ENCODE assay signal across 8 cellular contexts in the genomic region with DNA sequence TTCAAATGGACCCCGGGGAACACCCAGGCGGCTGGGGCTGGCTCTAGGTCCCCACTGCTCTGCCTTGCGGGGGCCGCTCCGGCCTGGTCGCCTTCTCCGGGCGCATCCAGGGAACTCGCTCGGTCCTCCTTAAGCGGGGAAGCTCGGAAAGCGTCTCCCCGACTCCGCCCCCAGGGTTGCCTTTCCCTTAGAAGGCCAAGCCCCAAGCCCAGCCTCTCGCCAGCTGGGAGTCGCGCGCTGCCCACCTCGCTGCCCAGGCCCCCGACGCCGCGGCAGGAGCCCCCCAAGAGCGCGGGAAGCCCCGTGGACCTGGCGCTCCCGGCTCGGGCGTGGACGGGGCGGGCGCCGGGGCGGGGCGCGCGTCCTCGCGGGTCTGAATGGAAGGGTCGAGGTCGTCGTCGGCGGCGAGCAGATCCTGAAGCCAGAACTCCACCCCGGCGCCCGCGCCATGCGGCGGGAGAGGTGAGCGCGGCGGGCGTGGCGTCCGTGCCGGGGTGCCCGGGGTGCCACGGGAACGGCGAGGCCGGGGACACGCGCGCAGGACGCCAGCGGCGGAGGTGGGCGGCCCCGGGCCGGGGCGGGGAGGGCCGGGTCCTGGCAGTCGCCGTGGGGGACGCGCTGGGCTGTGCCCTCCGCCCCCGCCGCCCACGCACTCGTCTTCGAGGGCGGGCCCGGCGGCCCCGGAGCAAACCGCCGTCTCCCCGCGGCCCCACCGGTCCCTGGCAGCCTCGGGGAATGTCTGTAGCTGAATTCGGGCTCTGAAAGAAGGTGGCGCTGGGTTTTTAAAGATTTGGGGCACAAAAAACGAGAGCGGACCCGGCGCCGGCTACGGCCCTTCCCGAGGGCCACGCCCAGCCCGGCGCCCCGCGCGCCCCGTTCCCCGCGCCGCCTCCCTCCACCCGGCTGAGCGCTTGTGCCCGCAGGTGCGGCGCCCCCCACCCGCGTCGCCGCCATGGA. TPM values are rescaled to one million over a fixed set of nuclear protein-coding genes. Genes with fewer than 3 reads are reported as not detected.
DNase-seq lines count a peak whose midpoint lies in the region; FAIRE-seq and TF ChIP-seq lines count a peak whose summit lies in the region.

BOK (plus strand) TSS at position 214 of the 957 bp plus-strand sequence; CDS start at position 953, 739 bp downstream.

- peak within 1 kb of the TSS; percentile 58 to 77 for H3K4me2 ChIP-seq in H1 (ENCODE audit: insufficient read depth in 1 of 2, low read depth in 2 of 2, low read length in 2 of 2)

- no peak within 1 kb of the TSS for H3K23ac ChIP-seq in H1 (ENCODE audit: insufficient read length)

- no peaks in the 10 kb centered on the region for H3K36me3 ChIP-seq in H1 (ENCODE audit: control insufficient read depth in 2 of 4, insufficient read depth in 4 of 4, low read length in 3 of 4)

- peaks cover 0 to 2% (median 0%) of the 10 kb centered on the region in 4 experiments; a peak in 2 of 7 replicates for H3K27me3 ChIP-seq in H1 (replicated peaks in 1 of 4; ENCODE audit: control insufficient read depth in 3 of 4, extremely low read depth in 1 of 4, insufficient read depth in 3 of 4, low read length in 3 of 4)

- no peak for TF ChIP-seq CTCF in 22Rv1 (IDR thresholded peaks at IDR 0.05)
- no peak for TF ChIP-seq CTCF in GM12865 (IDR thresholded peaks at IDR 0.05; ENCODE audit: insufficient read depth, low read depth, low read length, missing control alignments)
- no peak for TF ChIP-seq CTCF in H1 (IDR thresholded peaks at IDR 0.05; ENCODE audit: control extremely low read depth in 1 of 3, insufficient read depth in 1 of 3, low read depth in 1 of 3, low read length in 3 of 3)

- CTCF ChIA-PET in H1 (lab: Charles Lee; ENCODE audit: partially characterized antibody): interaction anchor here (0.6 to 1.1 kb wide), 4 partner anchors 18 to 647 kb away, joined by 3 to 4 read pairs (median 3); no protein-coding TSS in a partner anchor

- no peak within 1 kb of the TSS for H3K4ac ChIP-seq in H1 (replicated peaks; ENCODE audit: insufficient read length, low read depth, low read length)

- no peak within 1 kb of the TSS for H2BK120ac ChIP-seq in H1 (replicated peaks; ENCODE audit: low read depth, low read length)

- H2BK12ac ChIP-seq in H1 (ENCODE audit: low read depth, low read length): no peak within 1 kb of the TSS

- 2% methylated on average over 29 of the region's 124 CpGs; no CpG with 5 or more reads in 1 of the 2 experiments for WGBS in H1 (ENCODE audit: extremely low coverage in 1 of 2, insufficient coverage in 1 of 2, insufficient read length in 1 of 2, insufficient replicate concordance in 2 of 2, low coverage in 1 of 2, low lambda C conversion rate in 2 of 2, missing lambda C conversion rate in 1 of 2), 2 experiments

- H3K23me2 ChIP-seq in H1 (ENCODE audit: low read depth, low read length): peaks cover 8% of the 10 kb centered on the region; the same call in 1 of the 2 replicates

- H3K14ac ChIP-seq in H1 (ENCODE audit: insufficient read length): no peak within 1 kb of the TSS

- POLR2A ChIA-PET in H1 (lab: Charles Lee; ENCODE audit: partially characterized antibody): interaction anchor here (0.8 to 3.5 kb wide), 10 partner anchors 11 to 200 kb away, joined by 3 to 22 read pairs (median 3); partner anchors contain the start of gene STK25

- peaks cover 0 to 8% (median 3%) of the 10 kb centered on the region in 4 experiments; a peak in 4 of 7 replicates for H3K4me1 ChIP-seq in H1 (replicated peaks in 1 of 4; ENCODE audit: control insufficient read depth in 3 of 4, insufficient read depth in 4 of 4, low read length in 3 of 4)

- no peak within 1 kb of the TSS for H2AK5ac ChIP-seq in H1 (ENCODE audit: low read depth, low read length)

- H2BK15ac ChIP-seq in H1 (ENCODE audit: low read length): no peak within 1 kb of the TSS

- 0 out of 4 replicates have a peak, but pooled peaks cover 0 to 4% of the 10 kb centered on the region in 2 experiments for H3K9me3 ChIP-seq in H1 (ENCODE audit: insufficient read depth in 2 of 2, low read depth in 1 of 2, low read length in 1 of 2)

- H3K79me1 ChIP-seq in H1 (ENCODE audit: low read depth, low read length): peaks cover 5% of the 10 kb centered on the region

- H4K8ac ChIP-seq in H1 (ENCODE audit: extremely low read depth, insufficient read depth, low read length): no peak within 1 kb of the TSS

- H3K4me3 ChIP-seq in GM12865 (ENCODE audit: low read depth, low read length): peak within 1 kb of the TSS; percentile 58
- H3K4me3 ChIP-seq in H1 (ENCODE audit: extremely low read depth in 1 of 4, insufficient read depth in 2 of 4, low read depth in 3 of 4, low read length in 4 of 4): peak within 1 kb of the TSS; percentile 54 to 83 (median 64)

- H3K27ac ChIP-seq in 22Rv1 (peak within 1 kb of the TSS; percentile 55), H1 (ENCODE audit: low read depth, low read length) (no peak within 1 kb of the TSS)

- H2BK20ac ChIP-seq in H1 (ENCODE audit: low read length): no peak within 1 kb of the TSS

- H4K5ac ChIP-seq in H1 (ENCODE audit: insufficient read length, low read depth, low read length): no peak within 1 kb of the TSS

- peak within 1 kb of the TSS; percentile 27 for H4K91ac ChIP-seq in H1 (replicated peaks; ENCODE audit: insufficient read length, low read length)

- peak within 1 kb of the TSS in 3 of 4 experiments; percentile 14 to 82 (median 48); a peak in 3 of 7 replicates for H3K9ac ChIP-seq in H1 (replicated peaks in 1 of 4; ENCODE audit: extremely low read depth in 1 of 4, low read depth in 3 of 4, low read length in 3 of 4)

- TF ChIP-seq EP300 in H1 (IDR thresholded peaks at IDR 0.05; ENCODE audit: borderline replicate concordance in 1 of 2, low read depth in 2 of 2, low read length in 2 of 2): no peak

- H4K20me1 ChIP-seq in H1 (replicated peaks in 1 of 2; ENCODE audit: control insufficient read depth in 1 of 2, insufficient read depth in 2 of 2, low read length in 2 of 2): peaks cover 6 to 13% of the 10 kb centered on the region in 2 experiments

- 0 out of 2 replicates have a peak within 1 kb of the TSS, but pooled peaks have one; percentile 12 for H2AFZ ChIP-seq in H1 (ENCODE audit: low read length)

- no peak within 1 kb of the TSS for H3K56ac ChIP-seq in H1 (replicated peaks; ENCODE audit: insufficient read length, low read depth, low read length)

- no peak for FAIRE-seq in H1 (lab: Jason Lieb, UNC)

- H2BK5ac ChIP-seq in H1 (ENCODE audit: low read depth, low read length): no peak within 1 kb of the TSS

- H3K79me2 ChIP-seq in H1 (ENCODE audit: control insufficient read depth in 1 of 2, insufficient read depth in 2 of 2, low read length in 2 of 2): peaks cover 0 to 5% of the 10 kb centered on the region in 2 experiments; a peak in 1 of 4 replicates

- TF ChIP-seq POLR2A in H1 (IDR thresholded peaks at IDR 0.05; ENCODE audit: control extremely low read depth in 1 of 2, low read depth in 2 of 2, low read length in 2 of 2): peak in 1 of 2 experiments; percentile 49; a peak in 1 of 3 replicates

- peak within 1 kb of the TSS; percentile 48 for H3K18ac ChIP-seq in H1 (ENCODE audit: extremely low read depth, low read length)

- DNase-seq in GM12865 (ENCODE audit: low read depth) (no peak), SK-N-DZ (ENCODE audit: low spot score) (peak; percentile 83), H1 (ENCODE audit: low read depth in 1 of 2, low spot score in 2 of 2) (peak; percentile 63 to 88), lung microvascular endothelial cell (ENCODE audit: low read depth in 2 of 2) (peak; percentile 67 to 89), stromal cell of bone marrow (ENCODE audit: low read depth) (peak; percentile 60), NCI-H187 treated with DMSO at 0.1 percent for 48 hours (lab: John Stamatoyannopoulos, UW) (no peak), NCI-H1048 (lab: John Stamatoyannopoulos, UW) (no peak)

- TF ChIP-seq RAD21 in H1 (IDR thresholded peaks at IDR 0.05 in 1 of 2, conservative IDR thresholded peaks at IDR 0.05 in 1 of 2; ENCODE audit: low read depth in 2 of 2, low read length in 2 of 2): no peak

TF ChIP-seq in H1, 55 proteins besides CTCF, POLR2A, EP300 and RAD21 (continues in another document):
- no peak for TF ChIP-seq TEAD4 (IDR thresholded peaks at IDR 0.05; ENCODE audit: low read depth, low read length)
- 0 out of 2 replicates have a peak, but pooled peaks have one; percentile 1 for TF ChIP-seq SRF (IDR thresholded peaks at IDR 0.05; ENCODE audit: low read depth, low read length)
- TF ChIP-seq SAP30 (IDR thresholded peaks at IDR 0.05; ENCODE audit: insufficient read depth, insufficient replicate concordance, low read length): no peak
- TF ChIP-seq, protein P1, sequence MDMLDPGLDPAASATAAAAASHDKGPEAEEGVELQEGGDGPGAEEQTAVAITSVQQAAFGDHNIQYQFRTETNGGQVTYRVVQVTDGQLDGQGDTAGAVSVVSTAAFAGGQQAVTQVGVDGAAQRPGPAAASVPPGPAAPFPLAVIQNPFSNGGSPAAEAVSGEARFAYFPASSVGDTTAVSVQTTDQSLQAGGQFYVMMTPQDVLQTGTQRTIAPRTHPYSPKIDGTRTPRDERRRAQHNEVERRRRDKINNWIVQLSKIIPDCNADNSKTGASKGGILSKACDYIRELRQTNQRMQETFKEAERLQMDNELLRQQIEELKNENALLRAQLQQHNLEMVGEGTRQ (IDR thresholded peaks at IDR 0.05; ENCODE audit: low read length): no peak
- TF ChIP-seq YY1 (IDR thresholded peaks at IDR 0.05; ENCODE audit: low read depth, low read length): no peak
- TF ChIP-seq, protein P2, sequence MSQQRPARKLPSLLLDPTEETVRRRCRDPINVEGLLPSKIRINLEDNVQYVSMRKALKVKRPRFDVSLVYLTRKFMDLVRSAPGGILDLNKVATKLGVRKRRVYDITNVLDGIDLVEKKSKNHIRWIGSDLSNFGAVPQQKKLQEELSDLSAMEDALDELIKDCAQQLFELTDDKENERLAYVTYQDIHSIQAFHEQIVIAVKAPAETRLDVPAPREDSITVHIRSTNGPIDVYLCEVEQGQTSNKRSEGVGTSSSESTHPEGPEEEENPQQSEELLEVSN (IDR thresholded peaks at IDR 0.05): peak; percentile 53; the same call in 1 of the 2 replicates
- peak; percentile 99 for TF ChIP-seq EGR1 (IDR thresholded peaks at IDR 0.05; ENCODE audit: borderline replicate concordance, low read depth, low read length)
- TF ChIP-seq CHD2 (IDR thresholded peaks at IDR 0.05; ENCODE audit: low read length): no peak

RNA-seq across cellular contexts. Expression of gene BOK, which starts in this region (rescaled TPM):
- 31.0 and 35.6 TPM in 2 replicates for polyA plus RNA-seq in SK-N-DZ (2014; cell fraction: cytosol; rRNA removed)
- polyA plus RNA-seq in SK-N-DZ (2014; cell fraction: nucleus; rRNA removed): 34.4 and 40.9 TPM in 2 replicates
- 33.7 and 34.7 TPM in 2 replicates for total RNA-seq in H1 (2021; fragmentation: NEBNext Ultra II Directional; extraction: Animal tissue kit (Norgen Biotek cat#: 25700))
- polyA plus RNA-seq in H1 (2011; rRNA removed): 37.6 and 47.9 TPM in 2 replicates
- 33.5 TPM for polyA plus RNA-seq in H1 (2011; cell fraction: cytosol; rRNA removed)
- 50.2 TPM for polyA plus RNA-seq in H1 (2011; cell fraction: nucleus; rRNA removed)
- 18.3 to 27.4 TPM (median 25.2 TPM) in 4 replicates for polyA plus RNA-seq in H1 (2012, experiment 1 of 2)
- 30.5 TPM for polyA plus RNA-seq in H1 (2012, experiment 2 of 2)
- 25.1 TPM for polyA plus RNA-seq in H1 (2013, experiment 1 of 2)
- 24.1 TPM for polyA plus RNA-seq in H1 (2013, experiment 2 of 2)
- polyA minus RNA-seq in H1 (2011; rRNA and poly(A)+ RNA removed): 14.2 and 14.4 TPM in 2 replicates
- 13.2 TPM for polyA minus RNA-seq in H1 (2011; cell fraction: cytosol; rRNA and poly(A)+ RNA removed)
- 12.3 TPM for polyA minus RNA-seq in H1 (2011; cell fraction: nucleus; rRNA and poly(A)+ RNA removed)
- 37.7 and 113 TPM in 2 replicates for total RNA-seq in lung microvascular endothelial cell

Comparison
In these comparisons a context has a peak if more than half of its experiments do, and no peak if none do; other contexts are left out.
1. DNase-seq: peak in SK-N-DZ (single experiment), H1 (2 of 2), lung microvascular endothelial cell (2 of 2) and stromal cell of bone marrow (single experiment); none in GM12865 (single experiment), NCI-H187 treated with DMSO at 0.1 percent for 48 hours (single experiment) and NCI-H1048 (single experiment).